In the genomic region with DNA sequence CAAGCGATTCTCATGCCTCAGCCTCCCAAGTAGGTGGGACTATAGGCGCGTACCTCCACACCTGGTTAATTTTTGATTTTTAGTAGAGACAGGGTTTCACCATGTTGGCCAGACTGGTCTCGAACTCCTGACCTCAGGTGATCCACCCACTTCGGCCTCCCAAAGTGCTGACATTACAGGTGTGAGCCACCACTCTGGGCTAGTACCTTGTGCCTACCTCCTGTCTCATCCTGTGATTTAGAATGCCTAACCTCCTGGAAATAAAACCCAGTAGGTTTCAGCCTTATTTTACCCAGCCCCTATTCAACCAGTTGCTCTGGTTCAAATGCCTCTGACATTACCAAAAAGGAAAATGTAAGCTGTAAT, we compare ENCODE assay signal across 1 cellular context.
TF ChIP-seq lines count a peak whose summit lies in the region.
"Not testable (repeated sequence)": the region's sequence is repeated elsewhere in the genome, so short reads cannot be mapped to it uniquely, and the experiment has no call there.

No MANE protein-coding gene starts in this region.

TF ChIP-seq in K562, 482 proteins besides CTCF, POLR2A, EP300 and RAD21:
- TF ChIP-seq, protein P1, sequence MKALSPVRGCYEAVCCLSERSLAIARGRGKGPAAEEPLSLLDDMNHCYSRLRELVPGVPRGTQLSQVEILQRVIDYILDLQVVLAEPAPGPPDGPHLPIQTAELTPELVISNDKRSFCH (CRISPR knock-in tag; IDR thresholded peaks at IDR 0.05) = not testable (repeated sequence)
- TF ChIP-seq, protein P1 (tag; IDR thresholded peaks at IDR 0.05) = 0 out of 2 replicates have a peak, but pooled peaks have one; percentile 21
- TF ChIP-seq ZNF639 (CRISPR knock-in tag; conservative IDR thresholded peaks at IDR 0.05 in 1 of 2, IDR thresholded peaks at IDR 0.05 in 1 of 2) (peak in 1 of 2 experiments; percentile 20; a peak in 1 of 4 replicates), ZKSCAN8 (CRISPR knock-in tag; IDR thresholded peaks at IDR 0.05) (0 out of 2 replicates have a peak, but pooled peaks have one; percentile 6), ZNF395 (CRISPR knock-in tag; IDR thresholded peaks at IDR 0.05) (peak; percentile 11; the same call in 1 of the 2 replicates)
